In genomic region chr7:81751619-81752317, GRCh38 we compare ENCODE assay signal across 33 cellular contexts. TPM values are rescaled to one million over a fixed set of nuclear protein-coding genes. Genes with fewer than 3 reads are reported as not detected.
"Had no signal": no experiment of that assay in that cellular context is flagged by ENCODE, and none has a peak within 500 bp of the region (broad histone marks: within the 10 kb centered on the region; RNA-seq: fewer than 3 reads in every experiment).

No MANE protein-coding gene starts in this region.

- FAIRE-seq: colon, endometrium, endothelial cell of umbilical vein had no signal

- H3K27me3 ChIP-seq: adrenal gland, body of pancreas, esophagus squamous epithelium, gastroesophageal sphincter, heart right ventricle, hepatocyte had no signal

- H3K27me3 Mint-ChIP-seq: activated CD4-positive, alpha-beta memory T cell treated with anti-CD3 and anti-CD28 coated beads, Interleukin-2, amount 10 ng/mL, durations not matched to agents 7 days and 5 days; activated CD4-positive, alpha-beta T cell treated with anti-CD3 and anti-CD28 coated beads, Interleukin-2, amount 10 ng/mL, durations not matched to agents 7 days and 5 days; activated naive CD4-positive, alpha-beta T cell treated with anti-CD3 and anti-CD28 coated beads, Interleukin-2, amount 50 U/mL, for 24 hours; activated naive CD8-positive, alpha-beta T cell treated with anti-CD3 and anti-CD28 coated beads for 36 hours; activated naive CD8-positive, alpha-beta T cell treated with anti-CD3 and anti-CD28 coated beads, Interleukin-2, amount 50 U/mL, for 24 hours had no signal

- H2AFZ ChIP-seq: hepatocyte had no signal

- H3K27ac ChIP-seq: adrenal gland, body of pancreas, epithelial cell of prostate, esophagus squamous epithelium, gastroesophageal sphincter, heart right ventricle, hepatocyte had no signal

- H3K9me3 Mint-ChIP-seq: activated CD4-positive, alpha-beta T cell treated with anti-CD3 and anti-CD28 coated beads, Interleukin-2, amount 10 ng/mL, durations not matched to agents 7 days and 5 days; activated naive CD4-positive, alpha-beta T cell treated with anti-CD3 and anti-CD28 coated beads for 36 hours; activated naive CD4-positive, alpha-beta T cell treated with anti-CD3 and anti-CD28 coated beads, Interleukin-2, amount 50 U/mL, for 24 hours; activated naive CD8-positive, alpha-beta T cell treated with anti-CD3 and anti-CD28 coated beads for 36 hours; activated naive CD8-positive, alpha-beta T cell treated with anti-CD3 and anti-CD28 coated beads, Interleukin-2, amount 50 U/mL, for 24 hours; activated T-helper 1 cell treated with anti-CD3 and anti-CD28 coated beads, Interleukin-12 subunit alpha, Interleukin-12 subunit beta, Interleukin-2, Interleukin-4 antibody, amounts not matched to agents 30 ng/mL and 10 ng/mL and 1 ng/mL, durations not matched to agents 14 hours and 24 hours and 36 hours; activated T-helper 2 cell treated with anti-CD3 and anti-CD28 coated beads, Interferon-gamma antibody, Interleukin-2, Interleukin-4, amounts not matched to agents 10 μg/mL and 5 μg/mL and 100 μg/mL, durations not matched to agents 14 hours and 24 hours and 36 hours had no signal

- H3K36me3 Mint-ChIP-seq: activated naive CD4-positive, alpha-beta T cell treated with anti-CD3 and anti-CD28 coated beads, Interleukin-2, amount 50 U/mL, for 24 hours; activated naive CD8-positive, alpha-beta T cell treated with anti-CD3 and anti-CD28 coated beads for 36 hours had no signal

- ATAC-seq: activated naive CD8-positive, alpha-beta T cell treated with anti-CD3 and anti-CD28 coated beads, Interleukin-2, amount 50 U/mL, for 24 hours; body of pancreas; gastroesophageal sphincter; heart right ventricle had no signal

- H3K9me3 ChIP-seq: adrenal gland, body of pancreas, esophagus squamous epithelium, gastroesophageal sphincter, heart right ventricle had no signal

- H3K27ac Mint-ChIP-seq: activated CD4-positive, alpha-beta memory T cell treated with anti-CD3 and anti-CD28 coated beads, Interleukin-2, amount 10 ng/mL, durations not matched to agents 7 days and 5 days; activated CD4-positive, alpha-beta T cell treated with anti-CD3 and anti-CD28 coated beads, Interleukin-2, amount 10 ng/mL, durations not matched to agents 7 days and 5 days; activated naive CD4-positive, alpha-beta T cell treated with anti-CD3 and anti-CD28 coated beads for 36 hours; activated naive CD4-positive, alpha-beta T cell treated with anti-CD3 and anti-CD28 coated beads, Interleukin-2, amount 50 U/mL, for 24 hours; activated naive CD8-positive, alpha-beta T cell treated with anti-CD3 and anti-CD28 coated beads for 36 hours; activated naive CD8-positive, alpha-beta T cell treated with anti-CD3 and anti-CD28 coated beads, Interleukin-2, amount 50 U/mL, for 24 hours; activated T-helper 1 cell treated with anti-CD3 and anti-CD28 coated beads, Interleukin-12 subunit alpha, Interleukin-12 subunit beta, Interleukin-2, Interleukin-4 antibody, amounts not matched to agents 30 ng/mL and 10 ng/mL and 1 ng/mL, durations not matched to agents 14 hours and 24 hours and 36 hours; activated T-helper 2 cell treated with anti-CD3 and anti-CD28 coated beads, Interferon-gamma antibody, Interleukin-2, Interleukin-4, amounts not matched to agents 10 μg/mL and 5 μg/mL and 100 μg/mL, durations not matched to agents 14 hours and 24 hours and 36 hours had no signal

- H3K4me2 ChIP-seq: hepatocyte had no signal

- DNase-seq: activated CD4-positive, alpha-beta memory T cell treated with anti-CD3 and anti-CD28 coated beads, Interleukin-2, amount 10 ng/mL, durations not matched to agents 7 days and 5 days; activated CD4-positive, alpha-beta T cell treated with anti-CD3 and anti-CD28 coated beads for 1 hour; activated CD4-positive, alpha-beta T cell treated with anti-CD3 and anti-CD28 coated beads for 4 hours; activated CD4-positive, alpha-beta T cell treated with anti-CD3 and anti-CD28 coated beads, Interleukin-2, amount 10 ng/mL, durations not matched to agents 7 days and 5 days; activated CD4-positive, alpha-beta T cell treated with anti-CD3 and anti-CD28 coated beads, Interleukin-2, amount 50 U/mL, for 4 hours; activated CD8-positive, alpha-beta memory T cell treated with anti-CD3 and anti-CD28 coated beads, Interleukin-2, amount 50 U/mL, for 4 hours; activated effector memory CD4-positive, alpha-beta T cell treated with anti-CD3 and anti-CD28 coated beads, Interleukin-2, amount 50 U/mL, for 16 hours; activated naive CD4-positive, alpha-beta T cell treated with anti-CD3 and anti-CD28 coated beads for 36 hours; activated naive CD8-positive, alpha-beta T cell treated with anti-CD3 and anti-CD28 coated beads for 36 hours; activated naive CD8-positive, alpha-beta T cell treated with anti-CD3 and anti-CD28 coated beads, Interleukin-2, amount 50 U/mL, for 24 hours; activated T-cell treated with anti-CD3 and anti-CD28 coated beads, Interleukin-2, amount 50 U/mL, for 1 hour; activated T-cell treated with anti-CD3 and anti-CD28 coated beads, Interleukin-2, amount 50 U/mL, for 48 hours; adrenal gland; amygdala; aorta; body of pancreas; caudate nucleus; cortex of kidney; dermis blood vessel endothelial cell; effector CD4-positive, alpha-beta T cell; esophagus squamous epithelium; foreskin melanocyte; heart right ventricle; T-helper 2 cell had no signal

- H3K4me1 Mint-ChIP-seq: activated CD4-positive, alpha-beta memory T cell treated with anti-CD3 and anti-CD28 coated beads, Interleukin-2, amount 10 ng/mL, durations not matched to agents 7 days and 5 days; activated CD4-positive, alpha-beta T cell treated with anti-CD3 and anti-CD28 coated beads, Interleukin-2, amount 10 ng/mL, durations not matched to agents 7 days and 5 days; activated naive CD4-positive, alpha-beta T cell treated with anti-CD3 and anti-CD28 coated beads, Interleukin-2, amount 50 U/mL, for 24 hours; activated naive CD8-positive, alpha-beta T cell treated with anti-CD3 and anti-CD28 coated beads for 36 hours; activated naive CD8-positive, alpha-beta T cell treated with anti-CD3 and anti-CD28 coated beads, Interleukin-2, amount 50 U/mL, for 24 hours had no signal

- H3K4me3 Mint-ChIP-seq: activated CD4-positive, alpha-beta memory T cell treated with anti-CD3 and anti-CD28 coated beads, Interleukin-2, amount 10 ng/mL, durations not matched to agents 7 days and 5 days; activated CD4-positive, alpha-beta T cell treated with anti-CD3 and anti-CD28 coated beads, Interleukin-2, amount 10 ng/mL, durations not matched to agents 7 days and 5 days; activated naive CD4-positive, alpha-beta T cell treated with anti-CD3 and anti-CD28 coated beads for 36 hours; activated naive CD4-positive, alpha-beta T cell treated with anti-CD3 and anti-CD28 coated beads, Interleukin-2, amount 50 U/mL, for 24 hours; activated naive CD8-positive, alpha-beta T cell treated with anti-CD3 and anti-CD28 coated beads for 36 hours; activated naive CD8-positive, alpha-beta T cell treated with anti-CD3 and anti-CD28 coated beads, Interleukin-2, amount 50 U/mL, for 24 hours; activated T-helper 1 cell treated with anti-CD3 and anti-CD28 coated beads, Interleukin-12 subunit alpha, Interleukin-12 subunit beta, Interleukin-2, Interleukin-4 antibody, amounts not matched to agents 30 ng/mL and 10 ng/mL and 1 ng/mL, durations not matched to agents 14 hours and 24 hours and 36 hours had no signal

- H3K79me2 ChIP-seq: hepatocyte had no signal

- H3K4me3 ChIP-seq: adrenal gland, body of pancreas, esophagus squamous epithelium, gastroesophageal sphincter, heart right ventricle, hepatocyte had no signal

- H3K4me1 ChIP-seq: adrenal gland, body of pancreas, esophagus squamous epithelium, gastroesophageal sphincter, heart right ventricle had no signal

RNA-seq across cellular contexts. Expression of gene HGF, which starts 18.1 kb away (rescaled TPM):
- total RNA-seq: activated CD4-positive, alpha-beta memory T cell treated with anti-CD3 and anti-CD28 coated beads, Interleukin-2, amount 10 ng/mL, durations not matched to agents 7 days and 5 days; activated CD4-positive, alpha-beta T cell treated with anti-CD3 and anti-CD28 coated beads, Interleukin-2, amount 10 ng/mL, durations not matched to agents 7 days and 5 days; activated naive CD4-positive, alpha-beta T cell treated with anti-CD3 and anti-CD28 coated beads for 36 hours; activated naive CD8-positive, alpha-beta T cell treated with anti-CD3 and anti-CD28 coated beads for 36 hours; activated T-helper 1 cell treated with anti-CD3 and anti-CD28 coated beads, Interleukin-12 subunit alpha, Interleukin-12 subunit beta, Interleukin-2, Interleukin-4 antibody, amounts not matched to agents 30 ng/mL and 10 ng/mL and 1 ng/mL, durations not matched to agents 14 hours and 24 hours and 36 hours; activated T-helper 2 cell treated with anti-CD3 and anti-CD28 coated beads, Interferon-gamma antibody, Interleukin-2, Interleukin-4, amounts not matched to agents 10 μg/mL and 5 μg/mL and 100 μg/mL, durations not matched to agents 14 hours and 24 hours and 36 hours had no signal
